18 cellular contexts compared by ENCODE assay signal in genomic region chr20:56922497-56922896, GRCh38.
DNase-seq lines count a peak whose midpoint lies in the region; TF ChIP-seq lines count a peak whose summit lies in the region.
"Had no signal": no experiment of that assay in that cellular context is flagged by ENCODE, and none has a peak within 500 bp of the region (broad histone marks: within the 10 kb centered on the region; RNA-seq: fewer than 3 reads in every experiment).

No MANE protein-coding gene starts in this region.

- WGBS in prostate gland, result 35% methylated on average over 9 of the region's 9 CpGs

- H3K27ac ChIP-seq in VCaP (peak overlapping the region; percentile 78), prostate gland (peak overlapping the region in 1 of 2 donors; percentile 51)
- H3K27ac ChIP-seq: HL-60 had no signal

- no peaks in the 10 kb centered on the region for H3K27me3 ChIP-seq in prostate gland (replicated peaks; ENCODE audit: insufficient read depth)

- H3K9me3 ChIP-seq in prostate gland, result no peaks in the 10 kb centered on the region
- H3K9me3 ChIP-seq: BE2C, Caco-2 had no signal

- H3K36me3 ChIP-seq in prostate gland, result no peaks in the 10 kb centered on the region
- H3K36me3 ChIP-seq: BE2C had no signal

- intact Hi-C loops in prostate gland (cut with DNase I), result no loop called here

- H3K4me3 ChIP-seq in LNCaP clone FGC (ENCODE audit: low read depth, low read length), result no peak overlapping the region
- H3K4me3 ChIP-seq in prostate gland, result no peak overlapping the region
- H3K4me3 ChIP-seq: K562 had no signal

- no peak for TF ChIP-seq POLR2A in prostate gland (IDR thresholded peaks at IDR 0.05)

- TF ChIP-seq CTCF in LNCaP clone FGC (IDR thresholded peaks at IDR 0.05; ENCODE audit: control insufficient read depth, extremely low read depth, insufficient read depth) (no peak), VCaP (conservative IDR thresholded peaks at IDR 0.05) (no peak), prostate gland (IDR thresholded peaks at IDR 0.05) (no peak)

- H3K4me1 ChIP-seq in prostate gland (replicated peaks), result peaks cover 6% of the 10 kb centered on the region
- H3K4me1 ChIP-seq: BE2C, Caco-2 had no signal

- peak; percentile 53 for DNase-seq in H4 (ENCODE audit: low spot score)
- DNase-seq in LNCaP clone FGC (ENCODE audit: low read depth), result peak; percentile 65
- peak; percentile 56 for DNase-seq in prostate gland (ENCODE audit: low spot score)
- DNase-seq in NCI-H1417 (lab: John Stamatoyannopoulos, UW), result no peak
- DNase-seq in DMS79 (lab: John Stamatoyannopoulos, UW), result no peak
- no peak for DNase-seq in OCI-M1 (lab: John Stamatoyannopoulos, UW)
- DNase-seq: ACHN; BE2C; C1 segment of cervical spinal cord; CD4-positive, alpha-beta T cell; GDM1; GOT3; H9; IMR-90 had no signal

Comparison
In these comparisons a context has a peak if more than half of its experiments do, and no peak if none do; other contexts are left out.
1. DNase-seq: peak in H4 (single experiment), LNCaP clone FGC (single experiment) and prostate gland (single experiment); none in NCI-H1417 (0 of 3), DMS79 (single experiment) and OCI-M1 (single experiment).